ENCODE assay signal across 1 cellular context in the genomic region with DNA sequence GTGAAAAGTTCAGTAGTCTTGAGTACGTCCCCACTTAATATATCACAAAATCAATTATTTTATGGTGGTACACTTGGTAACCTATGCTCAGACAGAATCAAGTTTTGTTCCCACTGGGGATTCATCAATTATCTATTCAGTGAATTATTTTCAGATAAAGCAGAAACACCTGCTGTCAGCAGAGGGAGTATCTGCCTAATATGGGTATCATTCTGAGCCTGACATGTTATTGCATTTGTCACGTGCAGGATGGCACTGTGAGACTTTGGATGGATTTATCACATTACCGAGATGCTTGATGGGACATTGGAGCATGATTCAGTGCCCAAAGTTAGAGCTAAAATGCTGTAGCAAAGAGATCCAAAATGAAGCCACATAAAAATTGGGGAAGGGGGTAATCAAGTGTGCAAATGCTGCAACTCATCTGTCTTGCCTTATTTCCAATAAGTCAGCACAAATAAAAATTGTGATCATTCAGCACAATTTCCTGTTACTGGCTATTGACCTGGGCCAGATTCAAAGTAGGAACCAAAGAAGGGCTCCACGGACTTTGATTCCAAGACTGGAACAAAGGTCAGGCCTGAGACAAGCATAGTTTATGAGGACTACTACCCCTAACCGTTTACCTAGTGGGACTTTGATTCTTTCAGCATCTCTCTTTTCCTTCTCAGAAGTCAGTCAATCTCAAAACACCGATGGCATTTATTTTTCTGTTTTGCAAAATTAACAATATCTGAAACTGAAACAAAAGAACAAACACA.
TF ChIP-seq lines count a peak whose summit lies in the region.

No MANE protein-coding gene starts in this region.

TF ChIP-seq in K562, 482 proteins besides CTCF, POLR2A, EP300 and RAD21 (continued from another document):
- TF ChIP-seq, protein P1, sequence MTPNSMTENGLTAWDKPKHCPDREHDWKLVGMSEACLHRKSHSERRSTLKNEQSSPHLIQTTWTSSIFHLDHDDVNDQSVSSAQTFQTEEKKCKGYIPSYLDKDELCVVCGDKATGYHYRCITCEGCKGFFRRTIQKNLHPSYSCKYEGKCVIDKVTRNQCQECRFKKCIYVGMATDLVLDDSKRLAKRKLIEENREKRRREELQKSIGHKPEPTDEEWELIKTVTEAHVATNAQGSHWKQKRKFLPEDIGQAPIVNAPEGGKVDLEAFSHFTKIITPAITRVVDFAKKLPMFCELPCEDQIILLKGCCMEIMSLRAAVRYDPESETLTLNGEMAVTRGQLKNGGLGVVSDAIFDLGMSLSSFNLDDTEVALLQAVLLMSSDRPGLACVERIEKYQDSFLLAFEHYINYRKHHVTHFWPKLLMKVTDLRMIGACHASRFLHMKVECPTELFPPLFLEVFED (CRISPR knock-in tag; conservative IDR thresholded peaks at IDR 0.05) = no peak
- TF ChIP-seq ZNF695 (CRISPR knock-in tag; IDR thresholded peaks at IDR 0.05) = no peak
TF ChIP-seq in K562: peak in this region for 1.
